Comparison of ENCODE assay signal across 30 cellular contexts in genomic region chrX:72027914-72028307, GRCh38.
DNase-seq lines count a peak whose midpoint lies in the region; ATAC-seq, FAIRE-seq and TF ChIP-seq lines count a peak whose summit lies in the region.
"Had no signal": no experiment of that assay in that cellular context is flagged by ENCODE, and none has a peak within 500 bp of the region (broad histone marks: within the 10 kb centered on the region; RNA-seq: fewer than 3 reads in every experiment).

No MANE protein-coding gene starts in this region.

- no peak overlapping the region for H3K27ac Mint-ChIP-seq in astrocyte (ENCODE audit: unreplicated experiment)
- H3K27ac Mint-ChIP-seq in activated CD8-positive, alpha-beta T cell treated with anti-CD3 and anti-CD28 coated beads for 36 hours = no peak overlapping the region
- H3K27ac Mint-ChIP-seq: activated CD8-positive, alpha-beta T cell treated with anti-CD3 and anti-CD28 coated beads, Interleukin-2, amount 10 ng/mL, durations not matched to agents 7 days and 5 days; activated T-cell treated with anti-CD3 and anti-CD28 coated beads, Interleukin-2, amount 50 U/mL, for 24 hours; CD14-positive monocyte; memory B cell; natural killer cell treated with Interleukin-12 subunit alpha and Interleukin-12 subunit beta and Interleukin-15 and Interleukin-18, amount 100 ng/mL, for 72 hours had no signal

- ATAC-seq in activated CD8-positive, alpha-beta T cell treated with anti-CD3 and anti-CD28 coated beads for 36 hours = no peak
- ATAC-seq: activated CD8-positive, alpha-beta T cell treated with anti-CD3 and anti-CD28 coated beads, Interleukin-2, amount 10 ng/mL, durations not matched to agents 7 days and 5 days; GM12878; natural killer cell treated with Interleukin-12 subunit alpha and Interleukin-12 subunit beta and Interleukin-15 and Interleukin-18, amount 100 ng/mL, for 72 hours; pancreas had no signal

- peak overlapping the region in 1 of 2 experiments; percentile 81 for H3K14ac ChIP-seq in mesenchymal stem cell (ENCODE audit: low read length in 2 of 2)

- H3K4me1 Mint-ChIP-seq in astrocyte (ENCODE audit: low read depth, unreplicated experiment) = peaks cover 23% of the 10 kb centered on the region
- peaks cover 7% of the 10 kb centered on the region for H3K4me1 Mint-ChIP-seq in activated CD8-positive, alpha-beta T cell treated with anti-CD3 and anti-CD28 coated beads for 36 hours (ENCODE audit: low read depth)
- H3K4me1 Mint-ChIP-seq: IgD-negative memory B cell, memory B cell had no signal

- no peaks in the 10 kb centered on the region for H3K27me3 Mint-ChIP-seq in astrocyte (ENCODE audit: low read depth, unreplicated experiment)
- H3K27me3 Mint-ChIP-seq in activated CD8-positive, alpha-beta T cell treated with anti-CD3 and anti-CD28 coated beads for 36 hours = peaks cover 4% of the 10 kb centered on the region

- H3K36me3 Mint-ChIP-seq in astrocyte (ENCODE audit: low read depth, unreplicated experiment) = peaks cover 4% of the 10 kb centered on the region
- H3K36me3 Mint-ChIP-seq in activated CD8-positive, alpha-beta T cell treated with anti-CD3 and anti-CD28 coated beads for 36 hours (ENCODE audit: low read depth) = no peaks in the 10 kb centered on the region
- H3K36me3 Mint-ChIP-seq: CD14-positive monocyte; memory B cell; natural killer cell treated with Interleukin-12 subunit alpha and Interleukin-12 subunit beta and Interleukin-15 and Interleukin-18, amount 100 ng/mL, for 72 hours had no signal

- H3K36me3 ChIP-seq in astrocyte (ENCODE audit: insufficient read depth, low read length) (no peaks in the 10 kb centered on the region), mesenchymal stem cell (ENCODE audit: control insufficient read depth in 1 of 2, insufficient read depth in 2 of 2, low read depth in 1 of 2, low read length in 2 of 2) (no peaks in the 10 kb centered on the region)
- H3K36me3 ChIP-seq: adrenal gland, colonic mucosa, pancreas, SJCRH30 had no signal

- H3K79me2 ChIP-seq in astrocyte (ENCODE audit: insufficient read depth, low read length) = no peaks in the 10 kb centered on the region

- H3K9ac ChIP-seq in astrocyte (ENCODE audit: low read length) (no peak overlapping the region), mesenchymal stem cell (ENCODE audit: low read length) (peak overlapping the region; percentile 63)

- no peak for TF ChIP-seq CTCF in AG10803 (conservative IDR thresholded peaks at IDR 0.05; ENCODE audit: low read length)
- TF ChIP-seq CTCF in astrocyte (IDR thresholded peaks at IDR 0.05; ENCODE audit: insufficient read depth, low read depth, low read length) = no peak
- no peak for TF ChIP-seq CTCF in activated CD8-positive, alpha-beta T cell treated with anti-CD3 and anti-CD28 coated beads for 36 hours (IDR thresholded peaks at IDR 0.05)

- POLR2A ChIA-PET in activated CD8-positive, alpha-beta T cell treated with anti-CD3 and anti-CD28 coated beads for 36 hours (lab: Charles Lee) = no interaction called here

- 88% methylated on average over 2 of the region's 2 CpGs for WGBS in mesenchymal stem cell

- H4K8ac ChIP-seq in mesenchymal stem cell (ENCODE audit: low read length) = no peak overlapping the region

- H2AK5ac ChIP-seq in mesenchymal stem cell (ENCODE audit: low read length, severe bottlenecking) = no peak overlapping the region

- H2BK15ac ChIP-seq in mesenchymal stem cell (ENCODE audit: low read depth, poor library complexity, severe bottlenecking) = no peak overlapping the region

- CTCF ChIA-PET in activated CD8-positive, alpha-beta T cell treated with anti-CD3 and anti-CD28 coated beads for 36 hours (lab: Charles Lee) = interaction anchor here (1.2 to 7.7 kb wide), 2 partner anchors 8 to 98 kb away, joined by 3 to 40 read pairs; no protein-coding TSS in a partner anchor

- DNase-seq in AG10803 (ENCODE audit: low read depth) (no peak), astrocyte (ENCODE audit: low read depth) (no peak), mesenchymal stem cell (no peak), skeletal muscle cell (ENCODE audit: low read depth) (no peak), iPS-NIHi11 (ENCODE audit: low spot score) (no peak), NCI-H1105 (lab: John Stamatoyannopoulos, UW) (no peak), H54 (ENCODE audit: insufficient read length, low spot score) (no peak)
- DNase-seq in activated CD8-positive, alpha-beta T cell treated with anti-CD3 and anti-CD28 coated beads for 36 hours = no peak
- DNase-seq: ACHN; activated CD4-positive, CD25-positive, alpha-beta regulatory T cell treated with anti-CD3 and anti-CD28 coated beads, Interleukin-2, amount 50 U/mL, for 72 hours; activated CD8-positive, alpha-beta T cell treated with anti-CD3 and anti-CD28 coated beads, Interleukin-2, amount 10 ng/mL, durations not matched to agents 7 days and 5 days; activated naive CD4-positive, alpha-beta T cell; activated T-cell treated with anti-CD3 and anti-CD28 coated beads, Interleukin-2, amount 50 U/mL, for 24 hours; Calu3; HCEC 1CT; NCI-H2029 treated with DMSO at 0.1 percent for 48 hours; NCI-H345; NCI-H748 treated with DMSO at 0.1 percent for 48 hours; pancreas; SJCRH30; stimulated activated CD8-positive, alpha-beta memory T cell treated with anti-CD3 and anti-CD28 coated beads, Interleukin-4, amount 100 ng/mL, for 48 hours; T-helper 1 cell had no signal

- no peak overlapping the region for H3K27ac ChIP-seq in astrocyte (ENCODE audit: low read depth, low read length)
- no peak overlapping the region for H3K27ac ChIP-seq in mesenchymal stem cell (ENCODE audit: low read length, poor library complexity, severe bottlenecking)
- H3K27ac ChIP-seq: adrenal gland, colonic mucosa, pancreas, SJCRH30 had no signal

- no peak overlapping the region for H2AFZ ChIP-seq in astrocyte (ENCODE audit: low read depth, low read length)
- H2AFZ ChIP-seq in mesenchymal stem cell (ENCODE audit: low read depth, low read length) = no peak overlapping the region

- H2BK12ac ChIP-seq in mesenchymal stem cell (ENCODE audit: low read length in 2 of 2) = peak overlapping the region in 1 of 2 experiments; percentile 77

- H3K23ac ChIP-seq in mesenchymal stem cell (ENCODE audit: low read length in 2 of 2) = no peak overlapping the region

- H3K9me3 ChIP-seq in astrocyte (ENCODE audit: insufficient read depth, low read depth, low read length) (no peaks in the 10 kb centered on the region), mesenchymal stem cell (ENCODE audit: control insufficient read depth, low read length) (no peaks in the 10 kb centered on the region)
- H3K9me3 ChIP-seq: adrenal gland, colonic mucosa, pancreas, SJCRH30 had no signal

- H2BK120ac ChIP-seq in mesenchymal stem cell (ENCODE audit: low read depth, low read length) = no peak overlapping the region

- H3K4me3 ChIP-seq in AG10803 (ENCODE audit: low read length) = peak overlapping the region; percentile 56
- no peak overlapping the region for H3K4me3 ChIP-seq in astrocyte (ENCODE audit: insufficient read depth, low read depth, low read length)
- H3K4me3 ChIP-seq in mesenchymal stem cell (ENCODE audit: insufficient read depth in 1 of 2, low read depth in 1 of 2, low read length in 2 of 2) = peak overlapping the region in 1 of 2 experiments; percentile 77
- H3K4me3 ChIP-seq in skeletal muscle cell (ENCODE audit: low read depth, low read length) = peak overlapping the region; percentile 27
- H3K4me3 ChIP-seq: adrenal gland, colonic mucosa, GM12878, pancreas, SJCRH30 had no signal

- H4K91ac ChIP-seq in mesenchymal stem cell (ENCODE audit: low read length) = no peak overlapping the region

- H3K18ac ChIP-seq in mesenchymal stem cell (ENCODE audit: low read depth in 1 of 2, low read length in 2 of 2) = no peak overlapping the region

- no peak overlapping the region for H2BK5ac ChIP-seq in mesenchymal stem cell (ENCODE audit: low read depth, low read length, poor library complexity, severe bottlenecking)

- TF ChIP-seq POLR2A in H54 (IDR thresholded peaks at IDR 0.05; ENCODE audit: low read depth, low read length) = no peak

- H3K27me3 ChIP-seq in astrocyte (ENCODE audit: insufficient read depth, low read length) = no peaks in the 10 kb centered on the region
- H3K27me3 ChIP-seq in mesenchymal stem cell (ENCODE audit: control insufficient read depth in 1 of 2, insufficient read depth in 1 of 2, low read length in 2 of 2) = peaks cover 0 to 65% of the 10 kb centered on the region in 2 experiments
- H3K27me3 ChIP-seq: colonic mucosa, SJCRH30 had no signal

- intact Hi-C loops in activated CD8-positive, alpha-beta T cell treated with anti-CD3 and anti-CD28 coated beads for 36 hours (cut with micrococcal nuclease) = no loop called here

- no peak for FAIRE-seq in astrocyte (lab: Jason Lieb, UNC)
- FAIRE-seq in H54 (lab: Jason Lieb, UNC) = no peak
- FAIRE-seq: GM12878, pancreas, TTC549 had no signal

- H4K20me1 ChIP-seq in astrocyte (ENCODE audit: insufficient read depth, low read length) = no peaks in the 10 kb centered on the region

- H3K4me1 ChIP-seq in astrocyte (ENCODE audit: insufficient read depth, low read length) (peaks cover 38% of the 10 kb centered on the region), mesenchymal stem cell (ENCODE audit: control insufficient read depth, insufficient read depth, low read depth, low read length) (peaks cover 13% of the 10 kb centered on the region)
- H3K4me1 ChIP-seq: adrenal gland, colonic mucosa had no signal

- H3K79me1 ChIP-seq in mesenchymal stem cell (replicated peaks; ENCODE audit: low read length, poor library complexity, severe bottlenecking) = no peaks in the 10 kb centered on the region

- H3K4me3 Mint-ChIP-seq in astrocyte (ENCODE audit: unreplicated experiment) = no peak overlapping the region
- no peak overlapping the region for H3K4me3 Mint-ChIP-seq in activated CD8-positive, alpha-beta T cell treated with anti-CD3 and anti-CD28 coated beads for 36 hours
- H3K4me3 Mint-ChIP-seq: activated CD8-positive, alpha-beta T cell treated with anti-CD3 and anti-CD28 coated beads, Interleukin-2, amount 10 ng/mL, durations not matched to agents 7 days and 5 days; activated T-cell treated with anti-CD3 and anti-CD28 coated beads, Interleukin-2, amount 50 U/mL, for 24 hours; CD14-positive monocyte; IgD-negative memory B cell; memory B cell; natural killer cell treated with Interleukin-12 subunit alpha and Interleukin-12 subunit beta and Interleukin-15 and Interleukin-18, amount 100 ng/mL, for 72 hours had no signal

- no peaks in the 10 kb centered on the region for H3K9me3 Mint-ChIP-seq in astrocyte (ENCODE audit: unreplicated experiment)
- no peaks in the 10 kb centered on the region for H3K9me3 Mint-ChIP-seq in activated CD8-positive, alpha-beta T cell treated with anti-CD3 and anti-CD28 coated beads for 36 hours
- H3K9me3 Mint-ChIP-seq: activated T-cell treated with anti-CD3 and anti-CD28 coated beads, Interleukin-2, amount 50 U/mL, for 24 hours; IgD-negative memory B cell; memory B cell; natural killer cell treated with Interleukin-12 subunit alpha and Interleukin-12 subunit beta and Interleukin-15 and Interleukin-18, amount 100 ng/mL, for 72 hours had no signal

- peak overlapping the region; percentile 52 for H3K4me2 ChIP-seq in astrocyte (ENCODE audit: low read length)
- no peak overlapping the region for H3K4me2 ChIP-seq in mesenchymal stem cell (ENCODE audit: low read length, poor library complexity, severe bottlenecking)

- H3K4ac ChIP-seq in mesenchymal stem cell (ENCODE audit: low read depth in 1 of 2, low read length in 2 of 2) = no peak overlapping the region
